Comparison of ENCODE assay signal across 1 cellular context in genomic region chr20:4592316-4593148, GRCh38.
TF ChIP-seq lines count a peak whose summit lies in the region.

No MANE protein-coding gene starts in this region.

TF ChIP-seq in HepG2, 621 proteins besides CTCF, POLR2A, EP300 and RAD21 (continued from another document and continues in another):
- TF ChIP-seq KIAA2018 (CRISPR knock-in tag; IDR thresholded peaks at IDR 0.05; ENCODE audit: borderline replicate concordance) (peak; percentile 43; the same call in 1 of the 2 replicates), ZNF576 (CRISPR knock-in tag; IDR thresholded peaks at IDR 0.05) (no peak), ZNF772 (CRISPR knock-in tag; IDR thresholded peaks at IDR 0.05) (no peak), ESRRA (CRISPR knock-in tag; IDR thresholded peaks at IDR 0.05; ENCODE audit: low read depth) (peak; percentile 63; the same call in 1 of the 2 replicates), ZNF597 (CRISPR knock-in tag; IDR thresholded peaks at IDR 0.05) (0 out of 2 replicates have a peak, but pooled peaks have one; percentile 68), SUZ12 (IDR thresholded peaks at IDR 0.05; ENCODE audit: low read depth, low read length) (no peak), ZNF460 (CRISPR knock-in tag; IDR thresholded peaks at IDR 0.05; ENCODE audit: borderline replicate concordance) (no peak), HMGA1 (CRISPR knock-in tag; conservative IDR thresholded peaks at IDR 0.05) (no peak), SAP130 (CRISPR knock-in tag; IDR thresholded peaks at IDR 0.05; ENCODE audit: low read depth) (no peak), ZNF367 (CRISPR knock-in tag; IDR thresholded peaks at IDR 0.05; ENCODE audit: borderline replicate concordance) (no peak), SNAPC2 (CRISPR knock-in tag; IDR thresholded peaks at IDR 0.05) (peak; percentile 74; the same call in 1 of the 2 replicates), MEIS2 (CRISPR knock-in tag; IDR thresholded peaks at IDR 0.05) (no peak), SCMH1 (CRISPR knock-in tag; IDR thresholded peaks at IDR 0.05; ENCODE audit: borderline replicate concordance) (no peak), ZNF644 (CRISPR knock-in tag; IDR thresholded peaks at IDR 0.05; ENCODE audit: low read depth) (no peak), TBX3 (IDR thresholded peaks at IDR 0.05; ENCODE audit: borderline replicate concordance) (no peak), ZNF160 (CRISPR knock-in tag; IDR thresholded peaks at IDR 0.05) (no peak; the same call in 1 of the 2 replicates), ZBTB7A (CRISPR knock-in tag; IDR thresholded peaks at IDR 0.05) (peak; percentile 99), ETV6 (CRISPR knock-in tag; conservative IDR thresholded peaks at IDR 0.05) (peak; percentile 79; the same call in 1 of the 2 replicates), GLI4 (CRISPR knock-in tag; IDR thresholded peaks at IDR 0.05; ENCODE audit: borderline replicate concordance) (no peak), PHB2 (IDR thresholded peaks at IDR 0.05; ENCODE audit: partially characterized antibody) (no peak), KLF15 (CRISPR knock-in tag; IDR thresholded peaks at IDR 0.05; ENCODE audit: borderline replicate concordance) (no peak), ZNF496 (CRISPR knock-in tag; IDR thresholded peaks at IDR 0.05; ENCODE audit: insufficient replicate concordance) (no peak), IRF1 (CRISPR knock-in tag; IDR thresholded peaks at IDR 0.05; ENCODE audit: low read depth) (no peak), ZNF75D (CRISPR knock-in tag; IDR thresholded peaks at IDR 0.05; ENCODE audit: borderline replicate concordance) (no peak), RFX5 (IDR thresholded peaks at IDR 0.05; ENCODE audit: low read depth, low read length) (no peak), MXD3 (CRISPR knock-in tag; IDR thresholded peaks at IDR 0.05) (peak; percentile 49), ZNF749 (CRISPR knock-in tag; IDR thresholded peaks at IDR 0.05; ENCODE audit: borderline replicate concordance) (no peak; the same call in 1 of the 2 replicates), SRSF4 (IDR thresholded peaks at IDR 0.05; ENCODE audit: low read depth, low read length, poor library complexity, severe bottlenecking) (no peak), ZNF251 (CRISPR knock-in tag; IDR thresholded peaks at IDR 0.05) (no peak), JUND (CRISPR knock-in tag; IDR thresholded peaks at IDR 0.05) (peak; percentile 39; the same call in 1 of the 2 replicates), ZNF598 (CRISPR knock-in tag; IDR thresholded peaks at IDR 0.05; ENCODE audit: borderline replicate concordance) (peak; percentile 63; the same call in 1 of the 2 replicates)
- TF ChIP-seq, protein P1, sequence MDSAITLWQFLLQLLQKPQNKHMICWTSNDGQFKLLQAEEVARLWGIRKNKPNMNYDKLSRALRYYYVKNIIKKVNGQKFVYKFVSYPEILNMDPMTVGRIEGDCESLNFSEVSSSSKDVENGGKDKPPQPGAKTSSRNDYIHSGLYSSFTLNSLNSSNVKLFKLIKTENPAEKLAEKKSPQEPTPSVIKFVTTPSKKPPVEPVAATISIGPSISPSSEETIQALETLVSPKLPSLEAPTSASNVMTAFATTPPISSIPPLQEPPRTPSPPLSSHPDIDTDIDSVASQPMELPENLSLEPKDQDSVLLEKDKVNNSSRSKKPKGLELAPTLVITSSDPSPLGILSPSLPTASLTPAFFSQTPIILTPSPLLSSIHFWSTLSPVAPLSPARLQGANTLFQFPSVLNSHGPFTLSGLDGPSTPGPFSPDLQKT (CRISPR knock-in tag; IDR thresholded peaks at IDR 0.05; ENCODE audit: borderline replicate concordance), result no peak
- TF ChIP-seq, protein P2, sequence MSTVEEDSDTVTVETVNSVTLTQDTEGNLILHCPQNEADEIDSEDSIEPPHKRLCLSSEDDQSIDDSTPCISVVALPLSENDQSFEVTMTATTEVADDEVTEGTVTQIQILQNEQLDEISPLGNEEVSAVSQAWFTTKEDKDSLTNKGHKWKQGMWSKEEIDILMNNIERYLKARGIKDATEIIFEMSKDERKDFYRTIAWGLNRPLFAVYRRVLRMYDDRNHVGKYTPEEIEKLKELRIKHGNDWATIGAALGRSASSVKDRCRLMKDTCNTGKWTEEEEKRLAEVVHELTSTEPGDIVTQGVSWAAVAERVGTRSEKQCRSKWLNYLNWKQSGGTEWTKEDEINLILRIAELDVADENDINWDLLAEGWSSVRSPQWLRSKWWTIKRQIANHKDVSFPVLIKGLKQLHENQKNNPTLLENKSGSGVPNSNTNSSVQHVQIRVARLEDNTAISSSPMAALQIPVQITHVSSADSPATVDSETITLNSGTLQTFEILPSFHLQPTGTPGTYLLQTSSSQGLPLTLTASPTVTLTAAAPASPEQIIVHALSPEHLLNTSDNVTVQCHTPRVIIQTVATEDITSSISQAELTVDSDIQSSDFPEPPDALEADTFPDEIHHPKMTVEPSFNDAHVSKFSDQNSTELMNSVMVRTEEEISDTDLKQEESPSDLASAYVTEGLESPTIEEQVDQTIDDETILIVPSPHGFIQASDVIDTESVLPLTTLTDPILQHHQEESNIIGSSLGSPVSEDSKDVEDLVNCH (CRISPR knock-in tag; IDR thresholded peaks at IDR 0.05), result no peak
- TF ChIP-seq, protein P3, sequence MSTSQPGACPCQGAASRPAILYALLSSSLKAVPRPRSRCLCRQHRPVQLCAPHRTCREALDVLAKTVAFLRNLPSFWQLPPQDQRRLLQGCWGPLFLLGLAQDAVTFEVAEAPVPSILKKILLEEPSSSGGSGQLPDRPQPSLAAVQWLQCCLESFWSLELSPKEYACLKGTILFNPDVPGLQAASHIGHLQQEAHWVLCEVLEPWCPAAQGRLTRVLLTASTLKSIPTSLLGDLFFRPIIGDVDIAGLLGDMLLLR (CRISPR knock-in tag; IDR thresholded peaks at IDR 0.05), result 0 out of 2 replicates have a peak, but pooled peaks have one; percentile 36
- TF ChIP-seq, protein P4, sequence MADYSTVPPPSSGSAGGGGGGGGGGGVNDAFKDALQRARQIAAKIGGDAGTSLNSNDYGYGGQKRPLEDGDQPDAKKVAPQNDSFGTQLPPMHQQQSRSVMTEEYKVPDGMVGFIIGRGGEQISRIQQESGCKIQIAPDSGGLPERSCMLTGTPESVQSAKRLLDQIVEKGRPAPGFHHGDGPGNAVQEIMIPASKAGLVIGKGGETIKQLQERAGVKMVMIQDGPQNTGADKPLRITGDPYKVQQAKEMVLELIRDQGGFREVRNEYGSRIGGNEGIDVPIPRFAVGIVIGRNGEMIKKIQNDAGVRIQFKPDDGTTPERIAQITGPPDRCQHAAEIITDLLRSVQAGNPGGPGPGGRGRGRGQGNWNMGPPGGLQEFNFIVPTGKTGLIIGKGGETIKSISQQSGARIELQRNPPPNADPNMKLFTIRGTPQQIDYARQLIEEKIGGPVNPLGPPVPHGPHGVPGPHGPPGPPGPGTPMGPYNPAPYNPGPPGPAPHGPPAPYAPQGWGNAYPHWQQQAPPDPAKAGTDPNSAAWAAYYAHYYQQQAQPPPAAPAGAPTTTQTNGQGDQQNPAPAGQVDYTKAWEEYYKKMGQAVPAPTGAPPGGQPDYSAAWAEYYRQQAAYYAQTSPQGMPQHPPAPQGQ (CRISPR knock-in tag; IDR thresholded peaks at IDR 0.05; ENCODE audit: borderline replicate concordance), result no peak
- TF ChIP-seq, protein P5, sequence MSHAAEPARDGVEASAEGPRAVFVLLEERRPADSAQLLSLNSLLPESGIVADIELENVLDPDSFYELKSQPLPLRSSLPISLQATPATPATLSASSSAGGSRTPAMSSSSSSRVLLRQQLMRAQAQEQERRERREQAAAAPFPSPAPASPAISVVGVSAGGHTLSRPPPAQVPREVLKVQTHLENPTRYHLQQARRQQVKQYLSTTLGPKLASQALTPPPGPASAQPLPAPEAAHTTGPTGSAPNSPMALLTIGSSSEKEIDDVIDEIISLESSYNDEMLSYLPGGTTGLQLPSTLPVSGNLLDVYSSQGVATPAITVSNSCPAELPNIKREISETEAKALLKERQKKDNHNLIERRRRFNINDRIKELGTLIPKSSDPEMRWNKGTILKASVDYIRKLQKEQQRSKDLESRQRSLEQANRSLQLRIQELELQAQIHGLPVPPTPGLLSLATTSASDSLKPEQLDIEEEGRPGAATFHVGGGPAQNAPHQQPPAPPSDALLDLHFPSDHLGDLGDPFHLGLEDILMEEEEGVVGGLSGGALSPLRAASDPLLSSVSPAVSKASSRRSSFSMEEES (CRISPR knock-in tag; IDR thresholded peaks at IDR 0.05), result no peak
- TF ChIP-seq, protein P6, sequence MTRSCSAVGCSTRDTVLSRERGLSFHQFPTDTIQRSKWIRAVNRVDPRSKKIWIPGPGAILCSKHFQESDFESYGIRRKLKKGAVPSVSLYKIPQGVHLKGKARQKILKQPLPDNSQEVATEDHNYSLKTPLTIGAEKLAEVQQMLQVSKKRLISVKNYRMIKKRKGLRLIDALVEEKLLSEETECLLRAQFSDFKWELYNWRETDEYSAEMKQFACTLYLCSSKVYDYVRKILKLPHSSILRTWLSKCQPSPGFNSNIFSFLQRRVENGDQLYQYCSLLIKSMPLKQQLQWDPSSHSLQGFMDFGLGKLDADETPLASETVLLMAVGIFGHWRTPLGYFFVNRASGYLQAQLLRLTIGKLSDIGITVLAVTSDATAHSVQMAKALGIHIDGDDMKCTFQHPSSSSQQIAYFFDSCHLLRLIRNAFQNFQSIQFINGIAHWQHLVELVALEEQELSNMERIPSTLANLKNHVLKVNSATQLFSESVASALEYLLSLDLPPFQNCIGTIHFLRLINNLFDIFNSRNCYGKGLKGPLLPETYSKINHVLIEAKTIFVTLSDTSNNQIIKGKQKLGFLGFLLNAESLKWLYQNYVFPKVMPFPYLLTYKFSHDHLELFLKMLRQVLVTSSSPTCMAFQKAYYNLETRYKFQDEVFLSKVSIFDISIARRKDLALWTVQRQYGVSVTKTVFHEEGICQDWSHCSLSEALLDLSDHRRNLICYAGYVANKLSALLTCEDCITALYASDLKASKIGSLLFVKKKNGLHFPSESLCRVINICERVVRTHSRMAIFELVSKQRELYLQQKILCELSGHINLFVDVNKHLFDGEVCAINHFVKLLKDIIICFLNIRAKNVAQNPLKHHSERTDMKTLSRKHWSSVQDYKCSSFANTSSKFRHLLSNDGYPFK (CRISPR knock-in tag; IDR thresholded peaks at IDR 0.05; ENCODE audit: borderline replicate concordance), result 0 out of 2 replicates have a peak, but pooled peaks have one; percentile 46
